1 cellular context compared by ENCODE assay signal in the genomic region with DNA sequence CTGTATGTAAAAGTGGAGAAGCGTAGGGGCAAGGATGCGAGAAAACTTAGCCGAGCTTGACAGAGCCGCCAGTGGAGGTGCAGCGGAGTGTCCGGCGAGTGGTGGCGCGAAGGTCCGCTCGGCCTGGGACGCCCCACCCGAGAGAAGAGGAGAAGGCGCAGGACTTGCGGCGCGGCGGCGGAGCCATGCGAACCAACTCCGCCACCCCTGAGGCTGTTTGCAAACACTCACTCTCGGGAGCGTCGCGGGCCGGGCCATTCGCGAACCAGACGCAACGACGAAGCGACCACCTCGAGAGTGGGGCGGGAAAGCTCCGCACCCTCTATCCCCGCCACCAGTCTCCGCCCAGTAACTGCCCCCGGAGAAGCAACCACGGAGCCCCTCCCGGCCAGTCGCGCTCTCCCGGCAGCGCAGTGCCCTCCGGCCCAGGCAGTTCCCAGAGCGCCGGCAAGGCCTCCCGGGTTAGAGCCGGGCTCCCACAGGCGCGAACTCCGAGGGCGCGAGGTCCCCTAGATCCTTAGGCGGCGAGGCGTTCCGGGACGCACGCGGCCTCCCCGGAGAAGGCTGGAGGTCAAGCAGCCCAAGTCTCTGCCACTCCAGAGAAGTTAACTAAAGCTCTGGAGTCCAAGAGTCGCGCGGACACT.
TF ChIP-seq lines count a peak whose summit lies in the region.

No MANE protein-coding gene starts in this region.

TF ChIP-seq in K562, 482 proteins besides CTCF, POLR2A, EP300 and RAD21 (continued from another document):
- TF ChIP-seq, protein P1, sequence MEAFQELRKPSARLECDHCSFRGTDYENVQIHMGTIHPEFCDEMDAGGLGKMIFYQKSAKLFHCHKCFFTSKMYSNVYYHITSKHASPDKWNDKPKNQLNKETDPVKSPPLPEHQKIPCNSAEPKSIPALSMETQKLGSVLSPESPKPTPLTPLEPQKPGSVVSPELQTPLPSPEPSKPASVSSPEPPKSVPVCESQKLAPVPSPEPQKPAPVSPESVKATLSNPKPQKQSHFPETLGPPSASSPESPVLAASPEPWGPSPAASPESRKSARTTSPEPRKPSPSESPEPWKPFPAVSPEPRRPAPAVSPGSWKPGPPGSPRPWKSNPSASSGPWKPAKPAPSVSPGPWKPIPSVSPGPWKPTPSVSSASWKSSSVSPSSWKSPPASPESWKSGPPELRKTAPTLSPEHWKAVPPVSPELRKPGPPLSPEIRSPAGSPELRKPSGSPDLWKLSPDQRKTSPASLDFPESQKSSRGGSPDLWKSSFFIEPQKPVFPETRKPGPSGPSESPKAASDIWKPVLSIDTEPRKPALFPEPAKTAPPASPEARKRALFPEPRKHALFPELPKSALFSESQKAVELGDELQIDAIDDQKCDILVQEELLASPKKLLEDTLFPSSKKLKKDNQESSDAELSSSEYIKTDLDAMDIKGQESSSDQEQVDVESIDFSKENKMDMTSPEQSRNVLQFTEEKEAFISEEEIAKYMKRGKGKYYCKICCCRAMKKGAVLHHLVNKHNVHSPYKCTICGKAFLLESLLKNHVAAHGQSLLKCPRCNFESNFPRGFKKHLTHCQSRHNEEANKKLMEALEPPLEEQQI (IDR thresholded peaks at IDR 0.05) = peak; percentile 97
- TF ChIP-seq RBM22 (IDR thresholded peaks at IDR 0.05; ENCODE audit: low read depth, low read length, poor library complexity, severe bottlenecking) (peak; percentile 96), ETV1 (tag; conservative IDR thresholded peaks at IDR 0.05; ENCODE audit: low read depth) (no peak), PCBP1 (IDR thresholded peaks at IDR 0.05; ENCODE audit: low read depth, low read length, poor library complexity, severe bottlenecking) (peak; percentile 63), NCOA6 (IDR thresholded peaks at IDR 0.05) (no peak), POLR2G (IDR thresholded peaks at IDR 0.05; ENCODE audit: low read depth, low read length) (peak; percentile 49), ZNF583 (CRISPR knock-in tag; IDR thresholded peaks at IDR 0.05) (no peak), SRSF7 (optimal IDR thresholded peaks at IDR 0.05; ENCODE audit: low read depth, low read length) (peak; percentile 59), CBX1 (IDR thresholded peaks at IDR 0.05; ENCODE audit: low read depth) (0 out of 2 replicates have a peak, but pooled peaks have one; percentile 16), KLF6 (CRISPR knock-in tag; IDR thresholded peaks at IDR 0.05; ENCODE audit: borderline replicate concordance) (no peak), NCOA1 (IDR thresholded peaks at IDR 0.05; ENCODE audit: low read depth) (no peak), CC2D1A (IDR thresholded peaks at IDR 0.05) (peak; percentile 54; the same call in 1 of the 2 replicates)
- TF ChIP-seq, protein P2, sequence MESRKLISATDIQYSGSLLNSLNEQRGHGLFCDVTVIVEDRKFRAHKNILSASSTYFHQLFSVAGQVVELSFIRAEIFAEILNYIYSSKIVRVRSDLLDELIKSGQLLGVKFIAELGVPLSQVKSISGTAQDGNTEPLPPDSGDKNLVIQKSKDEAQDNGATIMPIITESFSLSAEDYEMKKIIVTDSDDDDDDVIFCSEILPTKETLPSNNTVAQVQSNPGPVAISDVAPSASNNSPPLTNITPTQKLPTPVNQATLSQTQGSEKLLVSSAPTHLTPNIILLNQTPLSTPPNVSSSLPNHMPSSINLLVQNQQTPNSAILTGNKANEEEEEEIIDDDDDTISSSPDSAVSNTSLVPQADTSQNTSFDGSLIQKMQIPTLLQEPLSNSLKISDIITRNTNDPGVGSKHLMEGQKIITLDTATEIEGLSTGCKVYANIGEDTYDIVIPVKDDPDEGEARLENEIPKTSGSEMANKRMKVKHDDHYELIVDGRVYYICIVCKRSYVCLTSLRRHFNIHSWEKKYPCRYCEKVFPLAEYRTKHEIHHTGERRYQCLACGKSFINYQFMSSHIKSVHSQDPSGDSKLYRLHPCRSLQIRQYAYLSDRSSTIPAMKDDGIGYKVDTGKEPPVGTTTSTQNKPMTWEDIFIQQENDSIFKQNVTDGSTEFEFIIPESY (CRISPR knock-in tag; IDR thresholded peaks at IDR 0.05) = peak; percentile 98
TF ChIP-seq in K562: peak in this region for 11.
